Comparison of ENCODE assay signal across 1 cellular context in genomic region chr17:2786176-2786881, GRCh38.
TF ChIP-seq lines count a peak whose summit lies in the region.

No MANE protein-coding gene starts in this region.

TF ChIP-seq in HepG2, 621 proteins besides CTCF, POLR2A, EP300 and RAD21 (continued from another document and continues in another):
- TF ChIP-seq ZHX2 (IDR thresholded peaks at IDR 0.05; ENCODE audit: low read depth) (peak; percentile 33; the same call in 1 of the 2 replicates), ZHX2 (CRISPR knock-in tag; IDR thresholded peaks at IDR 0.05; ENCODE audit: borderline replicate concordance) (no peak), GABPA (IDR thresholded peaks at IDR 0.05; ENCODE audit: low read depth, low read length) (no peak), GABPA (CRISPR knock-in tag; IDR thresholded peaks at IDR 0.05; ENCODE audit: low read depth) (0 out of 2 replicates have a peak, but pooled peaks have one; percentile 14), ZNF331 (CRISPR knock-in tag; IDR thresholded peaks at IDR 0.05) (peak; percentile 53; the same call in 1 of the 2 replicates), MAFF (IDR thresholded peaks at IDR 0.05; ENCODE audit: low read depth, low read length) (no peak), ZNF503 (CRISPR knock-in tag; IDR thresholded peaks at IDR 0.05) (no peak), THAP8 (CRISPR knock-in tag; IDR thresholded peaks at IDR 0.05; ENCODE audit: borderline replicate concordance) (no peak), MIXL1 (CRISPR knock-in tag; IDR thresholded peaks at IDR 0.05) (no peak), CBFB (CRISPR knock-in tag; IDR thresholded peaks at IDR 0.05) (no peak), ZNF782 (CRISPR knock-in tag; IDR thresholded peaks at IDR 0.05; ENCODE audit: borderline replicate concordance) (no peak), ZNF704 (CRISPR knock-in tag; IDR thresholded peaks at IDR 0.05; ENCODE audit: borderline replicate concordance) (no peak), ELF4 (CRISPR knock-in tag; IDR thresholded peaks at IDR 0.05; ENCODE audit: borderline replicate concordance) (no peak), ZNF18 (CRISPR knock-in tag; IDR thresholded peaks at IDR 0.05; ENCODE audit: insufficient replicate concordance) (no peak), TBX3 (IDR thresholded peaks at IDR 0.05; ENCODE audit: borderline replicate concordance) (no peak), GRHL1 (CRISPR knock-in tag; conservative IDR thresholded peaks at IDR 0.05) (no peak), MEF2D (CRISPR knock-in tag; IDR thresholded peaks at IDR 0.05) (no peak), BCL6 (CRISPR knock-in tag; IDR thresholded peaks at IDR 0.05) (no peak), CBX5 (CRISPR knock-in tag; IDR thresholded peaks at IDR 0.05; ENCODE audit: borderline replicate concordance) (no peak), ATF1 (CRISPR knock-in tag; IDR thresholded peaks at IDR 0.05) (no peak), PAX8 (CRISPR knock-in tag; IDR thresholded peaks at IDR 0.05; ENCODE audit: borderline replicate concordance) (no peak), HDAC6 (IDR thresholded peaks at IDR 0.05; ENCODE audit: low read depth, low read length) (no peak), KDM6A (CRISPR knock-in tag; IDR thresholded peaks at IDR 0.05; ENCODE audit: low read depth) (no peak), CEBPB (IDR thresholded peaks at IDR 0.05; ENCODE audit: borderline replicate concordance, low read depth, low read length) (no peak), ZNF496 (CRISPR knock-in tag; IDR thresholded peaks at IDR 0.05; ENCODE audit: insufficient replicate concordance) (no peak), KLF6 (CRISPR knock-in tag; IDR thresholded peaks at IDR 0.05) (no peak), BRD4 (CRISPR knock-in tag; IDR thresholded peaks at IDR 0.05) (no peak), PBX2 (CRISPR knock-in tag; IDR thresholded peaks at IDR 0.05) (no peak), ZNF740 (CRISPR knock-in tag; IDR thresholded peaks at IDR 0.05) (no peak), ELK4 (CRISPR knock-in tag; IDR thresholded peaks at IDR 0.05; ENCODE audit: borderline replicate concordance) (no peak), ZNF530 (CRISPR knock-in tag; IDR thresholded peaks at IDR 0.05; ENCODE audit: low read depth) (no peak), ZNF839 (CRISPR knock-in tag; IDR thresholded peaks at IDR 0.05; ENCODE audit: borderline replicate concordance) (0 out of 2 replicates have a peak, but pooled peaks have one; percentile 16), SALL1 (CRISPR knock-in tag; IDR thresholded peaks at IDR 0.05) (peak; percentile 45), TFDP2 (CRISPR knock-in tag; IDR thresholded peaks at IDR 0.05) (peak; percentile 57; the same call in 1 of the 2 replicates), ETV5 (CRISPR knock-in tag; IDR thresholded peaks at IDR 0.05; ENCODE audit: borderline replicate concordance) (no peak; the same call in 1 of the 2 replicates), TEAD3 (CRISPR knock-in tag; optimal IDR thresholded peaks at IDR 0.05; ENCODE audit: borderline replicate concordance) (peak; percentile 30), JUN (CRISPR knock-in tag; IDR thresholded peaks at IDR 0.05) (no peak), ATF6 (CRISPR knock-in tag; conservative IDR thresholded peaks at IDR 0.05) (no peak), HNF4G (IDR thresholded peaks at IDR 0.05; ENCODE audit: borderline replicate concordance, low read depth, low read length) (no peak), HNF4G (CRISPR knock-in tag; IDR thresholded peaks at IDR 0.05; ENCODE audit: borderline replicate concordance, low read depth) (no peak), NR3C1 (CRISPR knock-in tag; IDR thresholded peaks at IDR 0.05) (no peak), POGZ (CRISPR knock-in tag; IDR thresholded peaks at IDR 0.05) (peak; percentile 63; the same call in 1 of the 2 replicates), ATF3 (CRISPR knock-in tag; IDR thresholded peaks at IDR 0.05) (no peak), CCDC6 (CRISPR knock-in tag; IDR thresholded peaks at IDR 0.05) (no peak), NFYB (CRISPR knock-in tag; IDR thresholded peaks at IDR 0.05) (no peak)
